ENCODE assay signal across 17 cellular contexts in the genomic region with DNA sequence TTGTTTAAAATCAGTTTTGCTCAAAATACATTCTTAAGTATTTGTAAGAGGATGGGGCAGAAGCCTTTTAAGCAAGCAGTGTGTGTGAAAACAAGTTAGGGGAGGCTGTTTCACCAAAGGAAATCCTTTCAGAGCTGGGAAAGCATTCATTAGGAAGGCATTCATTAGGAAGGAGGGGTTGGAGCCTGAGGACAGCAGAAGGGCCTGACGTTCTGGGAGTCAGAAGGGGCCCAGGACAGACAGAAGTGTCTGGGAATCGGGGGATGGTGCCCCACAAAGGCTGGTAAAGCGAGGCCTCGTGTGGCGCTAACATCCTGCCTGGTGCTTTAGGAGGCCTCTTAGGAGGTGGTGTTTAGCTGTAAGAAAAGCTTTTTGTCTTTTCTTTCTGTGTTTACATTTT.
DNase-seq lines count a peak whose midpoint lies in the region; ATAC-seq, FAIRE-seq and TF ChIP-seq lines count a peak whose summit lies in the region.
"Had no signal": no experiment of that assay in that cellular context is flagged by ENCODE, and none has a peak within 500 bp of the region (broad histone marks: within the 10 kb centered on the region; RNA-seq: fewer than 3 reads in every experiment).

No MANE protein-coding gene starts in this region.

- DNase-seq in NCI-H69 (lab: John Stamatoyannopoulos, UW) (peak; percentile 77), endothelial cell of umbilical vein (ENCODE audit: low read depth, low spot score) (peak; percentile 91), mesendoderm (peak; percentile 83), thyroid gland (no peak), DMS 273 (lab: John Stamatoyannopoulos, UW; ENCODE audit: unreplicated experiment) (no peak)
- DNase-seq: activated CD4-positive, alpha-beta T cell treated with anti-CD3 and anti-CD28 coated beads, Interleukin-2, amount 10 ng/mL, durations not matched to agents 7 days and 5 days; activated T-cell treated with anti-CD3 and anti-CD28 coated beads, Interleukin-2, amount 50 U/mL, for 4 hours; naive thymus-derived CD8-positive, alpha-beta T cell; NCI-H774; small intestine; substantia nigra; T1000 had no signal

- ATAC-seq in GM21526 (IDR thresholded peaks at IDR 0.05; ENCODE audit: low FRiP score, unreplicated experiment) = no peak
- no peak for ATAC-seq in HG03432 (IDR thresholded peaks at IDR 0.05; ENCODE audit: unreplicated experiment)
- ATAC-seq in GM18502 (IDR thresholded peaks at IDR 0.05; ENCODE audit: poor library complexity, unreplicated experiment) = no peak
- ATAC-seq: activated T-cell treated with anti-CD3 and anti-CD28 coated beads, Interleukin-2, amount 50 U/mL, for 4 hours; naive thymus-derived CD8-positive, alpha-beta T cell had no signal

- FAIRE-seq in endothelial cell of umbilical vein (lab: Jason Lieb, UNC) = no peak
- FAIRE-seq: HTR-8/SVneo, small intestine had no signal

- peak overlapping the region; percentile 78 for H2AFZ ChIP-seq in endothelial cell of umbilical vein (ENCODE audit: low read depth, low read length)

- H3K18ac ChIP-seq in mesendoderm (ENCODE audit: low read length) = peak overlapping the region; percentile 33

- no peak overlapping the region for H4K5ac ChIP-seq in mesendoderm (ENCODE audit: low read length)

- no peak overlapping the region for H3K4me2 ChIP-seq in endothelial cell of umbilical vein (ENCODE audit: insufficient read depth, low read length)
- no peak overlapping the region for H3K4me2 ChIP-seq in mesendoderm (ENCODE audit: low read length)
- H3K4me2 ChIP-seq: BLaER1 had no signal

- no peaks in the 10 kb centered on the region for H3K36me3 ChIP-seq in endothelial cell of umbilical vein (ENCODE audit: control insufficient read depth in 2 of 2, extremely low read depth in 1 of 2, insufficient read depth in 2 of 2, low read length in 2 of 2)
- H3K36me3 ChIP-seq in mesendoderm (ENCODE audit: control insufficient read depth, insufficient read depth, low read length) = no peaks in the 10 kb centered on the region
- no peaks in the 10 kb centered on the region for H3K36me3 ChIP-seq in thyroid gland
- H3K36me3 ChIP-seq: BLaER1 had no signal

- no peak overlapping the region for H3K4ac ChIP-seq in mesendoderm (ENCODE audit: low read depth, low read length)

- H3K79me2 ChIP-seq in endothelial cell of umbilical vein (ENCODE audit: control insufficient read depth, insufficient read depth, low read length) (no peaks in the 10 kb centered on the region), mesendoderm (ENCODE audit: control insufficient read depth, insufficient read depth, low read length) (no peaks in the 10 kb centered on the region)

- H3K23ac ChIP-seq in mesendoderm (ENCODE audit: low read length) = no peak overlapping the region

- no peaks in the 10 kb centered on the region for H3K79me1 ChIP-seq in mesendoderm (ENCODE audit: low read length)

- H3K27ac ChIP-seq in endothelial cell of umbilical vein (ENCODE audit: insufficient read depth, low read depth, low read length) (peak overlapping the region; percentile 76), mesendoderm (ENCODE audit: low read depth, low read length) (peak overlapping the region; percentile 79), thyroid gland (peak overlapping the region in 2 of 3 donors; percentile 5 to 33)
- H3K27ac ChIP-seq: BLaER1 had no signal

- H2BK15ac ChIP-seq in mesendoderm (replicated peaks; ENCODE audit: low read depth) = no peak overlapping the region

- H3K4me1 ChIP-seq in endothelial cell of umbilical vein (ENCODE audit: control insufficient read depth, extremely low read depth, insufficient read depth, low read length) = peaks cover 17% of the 10 kb centered on the region
- H3K4me1 ChIP-seq in mesendoderm (ENCODE audit: control insufficient read depth, low read depth, low read length) = no peaks in the 10 kb centered on the region
- H3K4me1 ChIP-seq in thyroid gland = no peaks in the 10 kb centered on the region

- H2BK5ac ChIP-seq in mesendoderm (ENCODE audit: low read length) = no peak overlapping the region

- no peak overlapping the region for H2BK120ac ChIP-seq in mesendoderm (ENCODE audit: low read depth, low read length)

- H3K56ac ChIP-seq in mesendoderm (ENCODE audit: low read length) = peak overlapping the region; percentile 28

- TF ChIP-seq POLR2A in endothelial cell of umbilical vein (IDR thresholded peaks at IDR 0.05; ENCODE audit: low read depth, low read length) = peak; percentile 11
- TF ChIP-seq POLR2A in thyroid gland (IDR thresholded peaks at IDR 0.05) = no peak

- dilution Hi-C loops in endothelial cell of umbilical vein (cut with MboI; ENCODE audit: extremely low pct_ligation_motif_present, low sequenced_read_pairs) = no loop called here

- H3K9ac ChIP-seq in endothelial cell of umbilical vein (replicated peaks; ENCODE audit: extremely low read depth, insufficient read depth, low read length) (peak overlapping the region; percentile 70), mesendoderm (ENCODE audit: low read length) (no peak overlapping the region)
- H3K9ac ChIP-seq: BLaER1 had no signal

- H2AK5ac ChIP-seq in mesendoderm (ENCODE audit: low read length) = no peak overlapping the region

- no peaks in the 10 kb centered on the region for H3K27me3 ChIP-seq in endothelial cell of umbilical vein (ENCODE audit: control insufficient read depth in 2 of 2, insufficient read depth in 2 of 2, low read length in 2 of 2)
- H3K27me3 ChIP-seq in mesendoderm (ENCODE audit: insufficient read depth, low read length, poor library complexity) = no peaks in the 10 kb centered on the region
- no peaks in the 10 kb centered on the region for H3K27me3 ChIP-seq in thyroid gland
- H3K27me3 ChIP-seq: BLaER1 had no signal

- H4K20me1 ChIP-seq in endothelial cell of umbilical vein (replicated peaks; ENCODE audit: control insufficient read depth, extremely low read depth, insufficient read depth, low read length) = no peaks in the 10 kb centered on the region
- H4K20me1 ChIP-seq: BLaER1 had no signal

- H3K4me3 ChIP-seq in endothelial cell of umbilical vein (replicated peaks in 1 of 3; ENCODE audit: insufficient read depth in 1 of 3, low read depth in 1 of 3, low read length in 3 of 3) (no peak overlapping the region), mesendoderm (ENCODE audit: low read length) (no peak overlapping the region), thyroid gland (replicated peaks in 1 of 3) (no peak overlapping the region)
- H3K4me3 ChIP-seq: BLaER1 had no signal

- H3K9me1 ChIP-seq in endothelial cell of umbilical vein (replicated peaks; ENCODE audit: control insufficient read depth, extremely low read depth, insufficient read depth, low read length) = no peaks in the 10 kb centered on the region

- no TSS peak for BruUV-seq in endothelial cell of umbilical vein (replicated peaks; lab: Mats Ljungman, UMichigan)

- intact Hi-C loops in endothelial cell of umbilical vein (cut with micrococcal nuclease) (loop anchor here (1.0 kb wide), 3 partner anchors 11 to 25 kb away; no protein-coding TSS in a partner anchor), thyroid gland (cut with DNase I) (no loop called here)

- H4K8ac ChIP-seq in mesendoderm (ENCODE audit: low read depth, low read length) = no peak overlapping the region

- POLR2A ChIA-PET in endothelial cell of umbilical vein (lab: Charles Lee) = interaction anchor here (1.2 kb wide), 1 partner anchor 12 kb away, joined by 6 read pairs; no protein-coding TSS in a partner anchor

- H3K9me3 ChIP-seq in endothelial cell of umbilical vein (replicated peaks; ENCODE audit: control insufficient read depth, insufficient read depth, low read length) = no peaks in the 10 kb centered on the region
- H3K9me3 ChIP-seq in thyroid gland = no peaks in the 10 kb centered on the region

- no peak for TF ChIP-seq CTCF in endothelial cell of umbilical vein (IDR thresholded peaks at IDR 0.05; ENCODE audit: extremely low read depth in 1 of 2, insufficient read depth in 1 of 2, low read depth in 1 of 2, low read length in 2 of 2)
- no peak for TF ChIP-seq CTCF in thyroid gland (IDR thresholded peaks at IDR 0.05)

- CTCF ChIA-PET in endothelial cell of umbilical vein (lab: Charles Lee) = interaction anchor here (1.1 to 1.8 kb wide), 4 partner anchors 11 to 219 kb away, joined by 3 to 10 read pairs (median 6); no protein-coding TSS in a partner anchor

- WGBS in mesendoderm (ENCODE audit: extremely low coverage, insufficient coverage, low lambda C conversion rate) = no CpG with 5 or more reads among the region's 5 CpGs
- WGBS in thyroid gland, 2 donors = 57 to 62% methylated on average over 5 of the region's 5 CpGs

TF ChIP-seq in endothelial cell of umbilical vein, 7 proteins besides CTCF, POLR2A, EP300 and RAD21:
- TF ChIP-seq EZH2 (IDR thresholded peaks at IDR 0.05; ENCODE audit: borderline replicate concordance, low read depth, low read length, severe bottlenecking) = no peak
- no peak for TF ChIP-seq FOS (IDR thresholded peaks at IDR 0.05; ENCODE audit: borderline replicate concordance, insufficient read depth, low read length)
TF ChIP-seq in endothelial cell of umbilical vein: peak in this region for 0.

Comparison
In these comparisons a context has a peak if more than half of its experiments do, and no peak if none do; other contexts are left out.
1. DNase-seq: peak in NCI-H69 (single experiment), endothelial cell of umbilical vein (single experiment) and mesendoderm (single experiment); none in thyroid gland (0 of 2) and DMS 273 (single experiment).
2. H3K27ac ChIP-seq: peak in every context shown above with its lines; median percentile 79 in mesendoderm; 76 in endothelial cell of umbilical vein; 19 in thyroid gland.